In the genomic region with DNA sequence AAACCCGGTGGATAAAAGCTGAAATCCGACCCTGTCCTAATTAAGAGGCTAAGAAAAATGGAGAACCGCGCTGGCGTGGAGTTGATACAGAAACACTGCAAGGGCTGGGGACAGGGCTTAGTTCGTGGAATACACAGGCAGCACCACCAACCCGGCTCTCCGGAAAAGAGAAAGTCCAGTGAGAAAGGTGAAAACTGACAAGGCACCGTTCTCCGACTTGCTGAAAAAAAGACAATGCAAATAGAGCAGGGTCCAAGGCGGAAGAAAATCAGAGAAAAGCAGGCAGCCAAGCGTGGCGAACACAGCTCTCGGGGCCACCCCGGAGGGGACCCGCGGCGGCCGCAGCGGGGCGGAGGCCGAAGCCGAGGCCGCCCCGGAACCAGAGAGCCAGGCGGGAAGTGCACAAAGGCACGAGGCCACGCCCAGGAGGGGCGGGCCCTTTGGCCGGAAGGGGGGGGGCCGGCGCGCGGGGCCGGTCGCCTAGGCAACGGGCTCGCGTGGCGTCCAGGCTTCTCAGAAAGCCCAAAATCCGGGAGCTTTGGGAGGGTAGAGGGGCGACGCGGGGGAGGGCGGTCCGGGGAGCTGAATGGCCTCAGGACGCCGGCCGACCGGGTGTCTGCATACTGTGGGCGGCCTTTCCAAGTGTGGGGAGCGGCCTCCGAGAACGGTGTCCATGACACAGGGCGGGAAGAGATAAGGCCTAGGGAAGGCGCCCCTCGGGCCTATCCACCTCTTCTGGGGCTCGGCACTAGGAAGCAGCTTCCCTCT, we compare ENCODE assay signal across 8 cellular contexts. TPM values are rescaled to one million over a fixed set of nuclear protein-coding genes. Genes with fewer than 3 reads are reported as not detected.
DNase-seq lines count a peak whose midpoint lies in the region; ATAC-seq and TF ChIP-seq lines count a peak whose summit lies in the region.

No MANE protein-coding gene starts in this region.

- peaks cover 22% of the 10 kb centered on the region for H3K4me1 Mint-ChIP-seq in HFFc6 (ENCODE audit: low read depth)

- H3K36me3 ChIP-seq in ovary (no peaks in the 10 kb centered on the region), thyroid gland (no peaks in the 10 kb centered on the region)

- H3K4me3 ChIP-seq in ovary (peak overlapping the region; percentile 93), thyroid gland (replicated peaks in 1 of 3) (peak overlapping the region; percentile 64 to 91 (median 83))

- TF ChIP-seq CTCF in GM10248 (IDR thresholded peaks at IDR 0.05; ENCODE audit: control extremely low read depth, extremely low read depth, low read depth, missing control alignments) (no peak), HFFc6 (IDR thresholded peaks at IDR 0.05) (no peak), ovary (IDR thresholded peaks at IDR 0.05) (peak in 2 of 3 donors; percentile 18 to 26), thyroid gland (IDR thresholded peaks at IDR 0.05) (no peak)

- H3K36me3 Mint-ChIP-seq in HFFc6 (ENCODE audit: low read depth): no peaks in the 10 kb centered on the region

- peaks cover 11% of the 10 kb centered on the region for H3K27me3 Mint-ChIP-seq in HFFc6 (ENCODE audit: insufficient read depth)

- intact Hi-C loops in Right ventricle myocardium inferior (cut with DNase I): loop anchor here (2.0 to 10.0 kb wide), 3 partner anchors 95 to 503 kb away; no protein-coding TSS in a partner anchor
- intact Hi-C loops in ovary (cut with DNase I): loop anchor here in 2 of 4 donors (2.0 to 10.0 kb wide), 4 partner anchors 95 to 203 kb away; partner anchors contain the start of genes ANKRD10 (in 1 of the 2) and NAXD (in 1 of the 2)
- intact Hi-C loops in thyroid gland (cut with DNase I): loop anchor here (10.0 kb wide), 1 partner anchor 203 kb away; the partner anchor contains the start of gene ANKRD10

- no peak for TF ChIP-seq EP300 in ovary (IDR thresholded peaks at IDR 0.05)

- H3K4me1 ChIP-seq in ovary (ENCODE audit: insufficient read depth) (peaks cover 2% of the 10 kb centered on the region), thyroid gland (peaks cover 7 to 13% of the 10 kb centered on the region in 2 donors)

- peak; percentile 81 for TF ChIP-seq POLR2A in ovary (IDR thresholded peaks at IDR 0.05)
- TF ChIP-seq POLR2A in thyroid gland (IDR thresholded peaks at IDR 0.05): peak; percentile 47 to 72

- ATAC-seq in Right ventricle myocardium inferior: peak; percentile 68

- no peaks in the 10 kb centered on the region for H3K9me3 ChIP-seq in ovary
- H3K9me3 ChIP-seq in thyroid gland: no peaks in the 10 kb centered on the region

- H3K4me3 Mint-ChIP-seq in HFFc6: peak overlapping the region; percentile 92

- POLR2A ChIA-PET in GM10248 (lab: Yijun Ruan, JAX): interaction anchor here (0.6 to 1.4 kb wide), 12 partner anchors 9 to 695 kb away, joined by 3 to 11 read pairs (median 3); partner anchors contain the start of gene NAXD

- CTCF ChIA-PET in GM10248 (lab: Yijun Ruan, JAX): interaction anchor here (0.6 to 1.3 kb wide), 6 partner anchors 14 to 356 kb away, joined by 3 read pairs; no protein-coding TSS in a partner anchor

- peak overlapping the region; percentile 97 for H3K27ac Mint-ChIP-seq in HFFc6

- H3K27ac ChIP-seq in ovary: peak overlapping the region; percentile 97 to 99
- H3K27ac ChIP-seq in thyroid gland: peak overlapping the region; percentile 97 to 100 (median 98)

- no peaks in the 10 kb centered on the region for H3K9me3 Mint-ChIP-seq in HFFc6

- H3K27me3 ChIP-seq in ovary (no peaks in the 10 kb centered on the region), thyroid gland (no peaks in the 10 kb centered on the region)

- DNase-seq in GM10248 (ENCODE audit: extremely low spot score) (peak; percentile 92), HFFc6 (peak; percentile 69), NCI-H1048 (lab: John Stamatoyannopoulos, UW) (peak; percentile 76), SKM-1 (lab: John Stamatoyannopoulos, UW; ENCODE audit: unreplicated experiment) (peak; percentile 69), Right ventricle myocardium inferior (ENCODE audit: missing footprints) (peak; percentile 95), ovary (peak; percentile 84 to 93 (median 88)), thyroid gland (peak; percentile 85 to 86)
- peak; percentile 65 for DNase-seq in activated naive CD8-positive, alpha-beta T cell treated with anti-CD3 and anti-CD28 coated beads, Interleukin-2, amount 50 U/mL, for 16 hours (ENCODE audit: low read depth, low spot score)

- 0% methylated on average over 38 to 58 of the region's 58 CpGs for WGBS in ovary, 3 donors
- WGBS in thyroid gland, 2 donors: 0 to 1% methylated on average over 27 to 30 of the region's 58 CpGs

RNA-seq across cellular contexts. Expression of gene ING1, which starts 1.2 kb away (rescaled TPM):
- total RNA-seq in HFFc6 (2021; fragmentation: NEBNext Ultra II Directional; extraction: Animal tissue kit (Norgen Biotek cat#: 25700)): 1 to 10 TPM; 6.2 to 9.6 (median 8.1) TPM
- total RNA-seq in Right ventricle myocardium inferior (7.8 TPM), ovary (10 to 100 TPM; 15.2 to 34.5 (median 19.1) TPM), thyroid gland (10 to 100 TPM in 3 of 4 donors, 1 to 10 TPM in 1; 8.2 to 17.9 (median 15.6) TPM)
- 10 to 100 TPM; 11.2 to 30.3 TPM for polyA plus RNA-seq in ovary

RNA-seq across cellular contexts. Expression of gene CARS2, which starts 6.3 kb away (rescaled TPM):
- 10 to 100 TPM; 50.1 to 68.0 (median 52.9) TPM for total RNA-seq in HFFc6 (2021; fragmentation: NEBNext Ultra II Directional; extraction: Animal tissue kit (Norgen Biotek cat#: 25700))
- total RNA-seq in Right ventricle myocardium inferior (52.1 TPM), ovary (10 to 100 TPM; 34.1 to 56.7 (median 44.3) TPM), thyroid gland (10 to 100 TPM; 49.0 to 78.1 (median 68.4) TPM)
- polyA plus RNA-seq in ovary: 10 to 100 TPM; 41.3 to 65.2 TPM

Comparison
In these comparisons a context has a peak if more than half of its experiments do, and no peak if none do; other contexts are left out.
1. Peak in every context shown above with its lines: DNase-seq, ATAC-seq, H3K4me3 ChIP-seq and H3K27ac ChIP-seq.
2. CTCF ChIP-seq: peak in ovary (2 of 3); none in GM10248 (single experiment), HFFc6 (single experiment) and thyroid gland (0 of 6).